ENCODE assay signal across 16 cellular contexts in genomic region chr12:112015938-112016337, GRCh38. TPM values are rescaled to one million over a fixed set of nuclear protein-coding genes. Genes with fewer than 3 reads are reported as not detected.
DNase-seq lines count a peak whose midpoint lies in the region; ATAC-seq, FAIRE-seq and TF ChIP-seq lines count a peak whose summit lies in the region.
"Had no signal": no experiment of that assay in that cellular context is flagged by ENCODE, and none has a peak within 500 bp of the region (broad histone marks: within the 10 kb centered on the region; RNA-seq: fewer than 3 reads in every experiment).

No MANE protein-coding gene starts in this region.

- H3K9me3 ChIP-seq in astrocyte (ENCODE audit: insufficient read depth, low read depth, low read length) (no peaks in the 10 kb centered on the region), neural progenitor cell (ENCODE audit: low read depth) (no peaks in the 10 kb centered on the region)
- H3K9me3 ChIP-seq: left ventricle myocardium inferior had no signal

- H4K20me1 ChIP-seq in KMS-11 (ENCODE audit: insufficient read depth): no peaks in the 10 kb centered on the region
- H4K20me1 ChIP-seq in astrocyte (ENCODE audit: insufficient read depth, low read length): peaks cover 42% of the 10 kb centered on the region
- H4K20me1 ChIP-seq in neural progenitor cell (ENCODE audit: low read depth): peaks cover 40% of the 10 kb centered on the region

- peaks cover 52% of the 10 kb centered on the region for H3K36me3 Mint-ChIP-seq in T-helper 2 cell treated with Interferon-gamma antibody and Interleukin-4, amounts not matched to agents 5 μg/mL and 100 μg/mL, for 36 hours (ENCODE audit: low read depth)
- H3K36me3 Mint-ChIP-seq in astrocyte (ENCODE audit: low read depth, unreplicated experiment): peaks cover 16% of the 10 kb centered on the region
- H3K36me3 Mint-ChIP-seq in neural progenitor cell: peaks cover 28% of the 10 kb centered on the region

- peaks cover 37% of the 10 kb centered on the region for H3K4me1 Mint-ChIP-seq in T-helper 2 cell treated with Interferon-gamma antibody and Interleukin-4, amounts not matched to agents 5 μg/mL and 100 μg/mL, for 36 hours (ENCODE audit: low read depth)
- H3K4me1 Mint-ChIP-seq in astrocyte (ENCODE audit: low read depth, unreplicated experiment) (peaks cover 26% of the 10 kb centered on the region), neural progenitor cell (peaks cover 22% of the 10 kb centered on the region)

- no peaks in the 10 kb centered on the region for H3K27me3 Mint-ChIP-seq in T-helper 2 cell treated with Interferon-gamma antibody and Interleukin-4, amounts not matched to agents 5 μg/mL and 100 μg/mL, for 36 hours (ENCODE audit: low read depth)
- H3K27me3 Mint-ChIP-seq in astrocyte (ENCODE audit: low read depth, unreplicated experiment) (no peaks in the 10 kb centered on the region), neural progenitor cell (ENCODE audit: insufficient read depth, low read depth) (peaks cover 2% of the 10 kb centered on the region)

- FAIRE-seq in astrocyte (lab: Jason Lieb, UNC): no peak
- FAIRE-seq: H54 had no signal

- peaks cover 18% of the 10 kb centered on the region for H3F3A ChIP-seq in neural progenitor cell (ENCODE audit: low read depth)

- no peak for DNase-seq in T-helper 2 cell treated with Interferon-gamma antibody and Interleukin-4, amounts not matched to agents 5 μg/mL and 100 μg/mL, for 36 hours (ENCODE audit: low spot score)
- DNase-seq in T-helper 2 cell (no peak), astrocyte (ENCODE audit: low read depth) (no peak), neural progenitor cell (ENCODE audit: low spot score) (no peak), NOMO-1 treated with dmso at 0.1 percent for 144 hours (lab: John Stamatoyannopoulos, UW; ENCODE audit: unreplicated experiment) (no peak)
- DNase-seq: 8988T; activated CD8-positive, alpha-beta memory T cell treated with anti-CD3 and anti-CD28 coated beads for 24 hours; left ventricle myocardium inferior; NCI-H1930; NCI-H82; T-helper 9 cell had no signal

- H3K9me3 Mint-ChIP-seq in T-helper 2 cell treated with Interferon-gamma antibody and Interleukin-4, amounts not matched to agents 5 μg/mL and 100 μg/mL, for 36 hours: no peaks in the 10 kb centered on the region
- H3K9me3 Mint-ChIP-seq in astrocyte (ENCODE audit: unreplicated experiment): peaks cover 5% of the 10 kb centered on the region
- no peaks in the 10 kb centered on the region for H3K9me3 Mint-ChIP-seq in neural progenitor cell

- peak overlapping the region; percentile 84; the same call in 1 of the 2 replicates for H3K27ac ChIP-seq in KMS-11
- H3K27ac ChIP-seq in astrocyte (ENCODE audit: low read depth, low read length): no peak overlapping the region
- H3K27ac ChIP-seq in neural progenitor cell: no peak overlapping the region
- H3K27ac ChIP-seq: coronary artery, left ventricle myocardium inferior had no signal

- H3K4me3 ChIP-seq in KMS-11 (IDR thresholded peaks at IDR 0.05; ENCODE audit: insufficient read depth, low read depth, low read length): no peak overlapping the region
- no peak overlapping the region for H3K4me3 ChIP-seq in astrocyte (ENCODE audit: insufficient read depth, low read depth, low read length)
- H3K4me3 ChIP-seq in neural progenitor cell: no peak overlapping the region
- H3K4me3 ChIP-seq: coronary artery, left ventricle myocardium inferior had no signal

- H3K4me2 ChIP-seq in KMS-11 (0 out of 2 replicates have a peak overlapping the region, but pooled peaks have one; percentile 9), astrocyte (ENCODE audit: low read length) (no peak overlapping the region), neural progenitor cell (no peak overlapping the region)

- H3K27me3 ChIP-seq in KMS-11 (ENCODE audit: insufficient read depth, low read depth): no peaks in the 10 kb centered on the region
- H3K27me3 ChIP-seq in astrocyte (ENCODE audit: insufficient read depth, low read length): no peaks in the 10 kb centered on the region
- no peaks in the 10 kb centered on the region for H3K27me3 ChIP-seq in neural progenitor cell

- H3K4me3 Mint-ChIP-seq in T-helper 2 cell treated with Interferon-gamma antibody and Interleukin-4, amounts not matched to agents 5 μg/mL and 100 μg/mL, for 36 hours: peak overlapping the region; percentile 56
- H3K4me3 Mint-ChIP-seq in astrocyte (ENCODE audit: unreplicated experiment): peak overlapping the region; percentile 67
- peak overlapping the region; percentile 46 for H3K4me3 Mint-ChIP-seq in neural progenitor cell

- ATAC-seq in GM21619 (IDR thresholded peaks at IDR 0.05; ENCODE audit: unreplicated experiment): no peak
- no peak for ATAC-seq in activated CD4-positive, CD25-positive, alpha-beta regulatory T cell treated with anti-CD3 and anti-CD28 coated beads, Interleukin-2, amount 50 U/mL, for 24 hours

- H3K4me1 ChIP-seq in KMS-11 (ENCODE audit: low read depth, poor library complexity, severe bottlenecking) (peaks cover 45% of the 10 kb centered on the region), astrocyte (ENCODE audit: insufficient read depth, low read length) (peaks cover 18% of the 10 kb centered on the region), neural progenitor cell (peaks cover 16% of the 10 kb centered on the region)

- no peak for TF ChIP-seq CTCF in KMS-11 (conservative IDR thresholded peaks at IDR 0.05; ENCODE audit: low read depth, low read length)
- TF ChIP-seq CTCF in astrocyte (IDR thresholded peaks at IDR 0.05; ENCODE audit: insufficient read depth, low read depth, low read length): no peak
- TF ChIP-seq CTCF in neural progenitor cell (IDR thresholded peaks at IDR 0.05): no peak

- peak overlapping the region; percentile 32 for H3K27ac Mint-ChIP-seq in T-helper 2 cell treated with Interferon-gamma antibody and Interleukin-4, amounts not matched to agents 5 μg/mL and 100 μg/mL, for 36 hours
- no peak overlapping the region for H3K27ac Mint-ChIP-seq in astrocyte (ENCODE audit: unreplicated experiment)
- H3K27ac Mint-ChIP-seq in neural progenitor cell: no peak overlapping the region

- H3K9ac ChIP-seq in KMS-11 (no peak overlapping the region), astrocyte (ENCODE audit: low read length) (no peak overlapping the region), neural progenitor cell (no peak overlapping the region)

- H2AFZ ChIP-seq in KMS-11 (ENCODE audit: low read depth) (no peak overlapping the region), astrocyte (ENCODE audit: low read depth, low read length) (no peak overlapping the region), neural progenitor cell (replicated peaks) (no peak overlapping the region)

- no peaks in the 10 kb centered on the region; the same call in 1 of the 2 replicates for H3K36me3 ChIP-seq in KMS-11 (ENCODE audit: insufficient read depth)
- H3K36me3 ChIP-seq in astrocyte (ENCODE audit: insufficient read depth, low read length): peaks cover 7% of the 10 kb centered on the region
- peaks cover 8% of the 10 kb centered on the region for H3K36me3 ChIP-seq in neural progenitor cell

- H3K79me2 ChIP-seq in KMS-11 (ENCODE audit: insufficient read depth, low read depth) (peaks cover 55% of the 10 kb centered on the region), astrocyte (ENCODE audit: insufficient read depth, low read length) (peaks cover 76% of the 10 kb centered on the region), neural progenitor cell (ENCODE audit: low read depth) (peaks cover 95% of the 10 kb centered on the region)

RNA-seq across cellular contexts. Expression of gene ERP29, which starts 2.7 kb away (rescaled TPM):
- total RNA-seq in astrocyte (93.8 and 96.7 TPM in 2 replicates), neural progenitor cell (ENCODE audit: low replicate concordance) (95.0 and 118 TPM in 2 replicates)

RNA-seq across cellular contexts. Expression of gene TMEM116, which starts 3.0 kb away (rescaled TPM):
- total RNA-seq in astrocyte (7.5 TPM in 2 replicates), neural progenitor cell (ENCODE audit: low replicate concordance) (24.5 and 28.4 TPM in 2 replicates)
